Comparison of ENCODE assay signal across 23 cellular contexts in genomic region chrX:13825178-13825762, GRCh38. TPM values are rescaled to one million over a fixed set of nuclear protein-coding genes. Genes with fewer than 3 reads are reported as not detected.
A peak's percentile ranks its signal among the peaks of the same experiment; 100 is the strongest.
DNase-seq lines count a peak whose midpoint lies in the region; ATAC-seq and TF ChIP-seq lines count a peak whose summit lies in the region.
"Had no signal": no experiment of that assay in that cellular context is flagged by ENCODE, and none has a peak within 500 bp of the region (broad histone marks: within the 10 kb centered on the region; RNA-seq: fewer than 3 reads in every experiment).

No MANE protein-coding gene starts in this region.

- no peaks in the 10 kb centered on the region for H3K4me1 ChIP-seq in HEK293 (ENCODE audit: control insufficient read depth, insufficient read depth, low read length)

- TF ChIP-seq CTCF in HEK293 (tag by site-specific recombination; IDR thresholded peaks at IDR 0.05): no peak
- no peak for TF ChIP-seq CTCF in brain (conservative IDR thresholded peaks at IDR 0.05)
- no peak for TF ChIP-seq CTCF in neural crest cell (conservative IDR thresholded peaks at IDR 0.05)

- peaks cover 60% of the 10 kb centered on the region for H3K36me3 Mint-ChIP-seq in brain
- peaks cover 27% of the 10 kb centered on the region for H3K36me3 Mint-ChIP-seq in neural crest cell (ENCODE audit: low read depth)
- no peaks in the 10 kb centered on the region for H3K36me3 Mint-ChIP-seq in T-helper 17 cell (ENCODE audit: low read depth)

- DNase-seq in DMS 273 (lab: John Stamatoyannopoulos, UW; ENCODE audit: unreplicated experiment): peak; percentile 11
- no peak for DNase-seq in DMS 273 treated with DMSO at 0.1 percent for 48 hours (lab: John Stamatoyannopoulos, UW)
- no peak for DNase-seq in neural crest cell (ENCODE audit: low read depth, low spot score)
- DNase-seq in AG08395 (ENCODE audit: low spot score): no peak
- DNase-seq in T-helper 17 cell: no peak
- DNase-seq: Calu3, GM23248, H7, Kasumi-1, NCI-H1092 treated with DMSO at 0.1 percent for 48 hours, NCI-H1436 treated with DMSO at 0.1 percent for 48 hours, NCI-H187 treated with DMSO at 0.1 percent for 48 hours, NCI-H446 treated with DMSO at 0.1 percent for 48 hours, NCI-H526, SHP77 had no signal

- H3K27me3 Mint-ChIP-seq in brain (no peaks in the 10 kb centered on the region), neural crest cell (ENCODE audit: low read depth) (no peaks in the 10 kb centered on the region), T-helper 17 cell (peaks cover 13% of the 10 kb centered on the region)

- peaks cover 0 to 3% (median 0%) of the 10 kb centered on the region in 5 experiments for H3K9me3 Mint-ChIP-seq in brain
- peaks cover 7% of the 10 kb centered on the region for H3K9me3 Mint-ChIP-seq in neural crest cell

- no peak overlapping the region for H3K4me3 Mint-ChIP-seq in brain
- H3K4me3 Mint-ChIP-seq in neural crest cell: no peak overlapping the region
- no peak overlapping the region for H3K4me3 Mint-ChIP-seq in T-helper 17 cell

- POLR2A ChIA-PET in HEK293 (lab: Yijun Ruan, JAX): interaction anchor here (1.3 kb wide), 1 partner anchor 11 kb away, joined by 3 read pairs; no protein-coding TSS in a partner anchor

- no peak overlapping the region for H3K27ac ChIP-seq in HEK293 (ENCODE audit: extremely low read depth, low read depth, low read length)
- H3K27ac ChIP-seq: 22Rv1, GM23248, RWPE1 had no signal

- H3K4me1 Mint-ChIP-seq in brain (peaks cover 41% of the 10 kb centered on the region), neural crest cell (peaks cover 12% of the 10 kb centered on the region), T-helper 17 cell (no peaks in the 10 kb centered on the region)

- H3K27ac Mint-ChIP-seq in brain (peak overlapping the region in 4 of 5 experiments; percentile 41 to 91 (median 56)), neural crest cell (ENCODE audit: unreplicated experiment) (peak overlapping the region; percentile 38), T-helper 17 cell (no peak overlapping the region)

- ATAC-seq in T-helper 17 cell (no peak), HG02970 (IDR thresholded peaks at IDR 0.05; ENCODE audit: low FRiP score, unreplicated experiment) (no peak)
- ATAC-seq: Panc1 had no signal

- no peak overlapping the region for H3K4me3 ChIP-seq in HEK293 (ENCODE audit: low read depth, low read length)
- H3K4me3 ChIP-seq: GM23248 had no signal

- H3K36me3 ChIP-seq in HEK293 (ENCODE audit: control insufficient read depth in 2 of 2, insufficient read depth in 1 of 2, low read length in 2 of 2): no peaks in the 10 kb centered on the region

- H3K9me3 ChIP-seq in HEK293 (ENCODE audit: control insufficient read depth, insufficient read depth, low read depth, low read length): no peaks in the 10 kb centered on the region
- H3K9me3 ChIP-seq in T-helper 17 cell (ENCODE audit: control insufficient read depth, low read length, poor library complexity, severe bottlenecking): no peaks in the 10 kb centered on the region

- CTCF ChIA-PET in HEK293 (lab: Yijun Ruan, JAX): no interaction called here

TF ChIP-seq in HEK293, 187 proteins besides CTCF, POLR2A, EP300 and RAD21:
- TF ChIP-seq ZFHX2 (tag by site-specific recombination; conservative IDR thresholded peaks at IDR 0.05): peak; percentile 53; the same call in 1 of the 2 replicates
- TF ChIP-seq EGR2 (tag by site-specific recombination; IDR thresholded peaks at IDR 0.05; ENCODE audit: low read depth): peak; percentile 57
- TF ChIP-seq ZSCAN4 (tag by site-specific recombination; IDR thresholded peaks at IDR 0.05): no peak
- TF ChIP-seq ZNF677 (tag by site-specific recombination; IDR thresholded peaks at IDR 0.05): no peak

RNA-seq across cellular contexts. Expression of gene GPM6B, which starts 8.4 kb away (rescaled TPM):
- polyA plus RNA-seq in brain (ENCODE audit: insufficient read depth, low read depth, low replicate concordance): 228 TPM
- total RNA-seq in neural crest cell: 119 and 129 TPM in 2 replicates
- not detected for total RNA-seq in T-helper 17 cell
- total RNA-seq: HT-29, OCI-LY7 had no signal

Comparison
In these comparisons a context has a peak if more than half of its experiments do, and no peak if none do; other contexts are left out.
1. RNA of gene GPM6B, which starts 8.4 kb away (total RNA-seq): 119 to 129 TPM in neural crest cell; not detected in T-helper 17 cell; every median in the first group is over 10 times any median in the second.